Comparison of ENCODE assay signal across 1 cellular context in the genomic region with DNA sequence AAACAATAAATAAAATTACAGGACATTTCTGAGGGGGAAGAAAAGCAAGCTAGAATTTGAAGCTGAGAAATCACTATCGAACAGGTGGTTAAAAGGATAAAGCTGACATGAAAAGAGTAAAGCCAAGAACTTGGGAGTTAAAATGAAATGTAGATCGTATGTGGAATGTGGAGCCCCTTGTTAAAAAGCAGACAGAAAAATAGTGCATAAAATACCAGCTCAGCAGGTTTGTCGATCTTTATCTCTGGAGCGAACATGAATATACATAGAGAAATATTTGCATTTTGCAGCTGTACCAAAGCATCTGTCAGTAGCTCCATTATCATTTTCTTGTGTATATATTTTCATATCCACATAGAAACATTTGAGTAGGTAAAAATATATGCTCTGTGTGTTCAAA.
TF ChIP-seq lines count a peak whose summit lies in the region.

No MANE protein-coding gene starts in this region.

TF ChIP-seq in K562, 482 proteins besides CTCF, POLR2A, EP300 and RAD21 (continued from another document and continues in another):
- TF ChIP-seq, protein P1, sequence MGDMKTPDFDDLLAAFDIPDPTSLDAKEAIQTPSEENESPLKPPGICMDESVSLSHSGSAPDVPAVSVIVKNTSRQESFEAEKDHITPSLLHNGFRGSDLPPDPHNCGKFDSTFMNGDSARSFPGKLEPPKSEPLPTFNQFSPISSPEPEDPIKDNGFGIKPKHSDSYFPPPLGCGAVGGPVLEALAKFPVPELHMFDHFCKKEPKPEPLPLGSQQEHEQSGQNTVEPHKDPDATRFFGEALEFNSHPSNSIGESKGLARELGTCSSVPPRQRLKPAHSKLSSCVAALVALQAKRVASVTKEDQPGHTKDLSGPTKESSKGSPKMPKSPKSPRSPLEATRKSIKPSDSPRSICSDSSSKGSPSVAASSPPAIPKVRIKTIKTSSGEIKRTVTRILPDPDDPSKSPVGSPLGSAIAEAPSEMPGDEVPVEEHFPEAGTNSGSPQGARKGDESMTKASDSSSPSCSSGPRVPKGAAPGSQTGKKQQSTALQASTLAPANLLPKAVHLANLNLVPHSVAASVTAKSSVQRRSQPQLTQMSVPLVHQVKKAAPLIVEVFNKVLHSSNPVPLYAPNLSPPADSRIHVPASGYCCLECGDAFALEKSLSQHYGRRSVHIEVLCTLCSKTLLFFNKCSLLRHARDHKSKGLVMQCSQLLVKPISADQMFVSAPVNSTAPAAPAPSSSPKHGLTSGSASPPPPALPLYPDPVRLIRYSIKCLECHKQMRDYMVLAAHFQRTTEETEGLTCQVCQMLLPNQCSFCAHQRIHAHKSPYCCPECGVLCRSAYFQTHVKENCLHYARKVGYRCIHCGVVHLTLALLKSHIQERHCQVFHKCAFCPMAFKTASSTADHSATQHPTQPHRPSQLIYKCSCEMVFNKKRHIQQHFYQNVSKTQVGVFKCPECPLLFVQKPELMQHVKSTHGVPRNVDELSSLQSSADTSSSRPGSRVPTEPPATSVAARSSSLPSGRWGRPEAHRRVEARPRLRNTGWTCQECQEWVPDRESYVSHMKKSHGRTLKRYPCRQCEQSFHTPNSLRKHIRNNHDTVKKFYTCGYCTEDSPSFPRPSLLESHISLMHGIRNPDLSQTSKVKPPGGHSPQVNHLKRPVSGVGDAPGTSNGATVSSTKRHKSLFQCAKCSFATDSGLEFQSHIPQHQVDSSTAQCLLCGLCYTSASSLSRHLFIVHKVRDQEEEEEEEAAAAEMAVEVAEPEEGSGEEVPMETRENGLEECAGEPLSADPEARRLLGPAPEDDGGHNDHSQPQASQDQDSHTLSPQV (IDR thresholded peaks at IDR 0.05): 0 out of 2 replicates have a peak, but pooled peaks have one; percentile 15
- TF ChIP-seq, protein P2, sequence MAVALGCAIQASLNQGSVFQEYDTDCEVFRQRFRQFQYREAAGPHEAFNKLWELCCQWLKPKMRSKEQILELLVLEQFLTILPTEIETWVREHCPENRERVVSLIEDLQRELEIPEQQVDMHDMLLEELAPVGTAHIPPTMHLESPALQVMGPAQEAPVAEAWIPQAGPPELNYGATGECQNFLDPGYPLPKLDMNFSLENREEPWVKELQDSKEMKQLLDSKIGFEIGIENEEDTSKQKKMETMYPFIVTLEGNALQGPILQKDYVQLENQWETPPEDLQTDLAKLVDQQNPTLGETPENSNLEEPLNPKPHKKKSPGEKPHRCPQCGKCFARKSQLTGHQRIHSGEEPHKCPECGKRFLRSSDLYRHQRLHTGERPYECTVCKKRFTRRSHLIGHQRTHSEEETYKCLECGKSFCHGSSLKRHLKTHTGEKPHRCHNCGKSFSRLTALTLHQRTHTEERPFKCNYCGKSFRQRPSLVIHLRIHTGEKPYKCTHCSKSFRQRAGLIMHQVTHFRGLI (CRISPR knock-in tag; IDR thresholded peaks at IDR 0.05): no peak
- TF ChIP-seq ETS2 (tag; IDR thresholded peaks at IDR 0.05; ENCODE audit: borderline replicate concordance, poor library complexity, severe bottlenecking) (no peak), STAT5B (CRISPR knock-in tag; IDR thresholded peaks at IDR 0.05) (no peak), SREBF2 (CRISPR knock-in tag; IDR thresholded peaks at IDR 0.05) (no peak), DACH1 (IDR thresholded peaks at IDR 0.05; ENCODE audit: partially characterized antibody) (no peak), RBM25 (IDR thresholded peaks at IDR 0.05; ENCODE audit: low read depth, low read length, severe bottlenecking) (no peak), HMG20B (CRISPR knock-in tag; IDR thresholded peaks at IDR 0.05) (no peak), ZNF75A (CRISPR knock-in tag; IDR thresholded peaks at IDR 0.05) (no peak), GABPB2 (CRISPR knock-in tag; conservative IDR thresholded peaks at IDR 0.05) (no peak), PHF21A (IDR thresholded peaks at IDR 0.05; ENCODE audit: borderline replicate concordance, low read depth) (no peak), MIER1 (IDR thresholded peaks at IDR 0.05; ENCODE audit: low read depth) (no peak), PRPF4 (IDR thresholded peaks at IDR 0.05; ENCODE audit: insufficient read depth, low read depth, low read length, poor library complexity, severe bottlenecking) (no peak), ZNF431 (CRISPR knock-in tag; IDR thresholded peaks at IDR 0.05) (no peak), PHB2 (IDR thresholded peaks at IDR 0.05; ENCODE audit: low read depth) (no peak), PCBP1 (IDR thresholded peaks at IDR 0.05; ENCODE audit: low read depth, low read length, poor library complexity, severe bottlenecking) (no peak), ZNF316 (IDR thresholded peaks at IDR 0.05) (peak; percentile 91), SETDB1 (IDR thresholded peaks at IDR 0.05; ENCODE audit: low read length) (no peak), ZNF197 (CRISPR knock-in tag; IDR thresholded peaks at IDR 0.05; ENCODE audit: low read depth) (no peak), U2AF1 (optimal IDR thresholded peaks at IDR 0.05; ENCODE audit: low read depth, low read length) (no peak), MAFG (tag; conservative IDR thresholded peaks at IDR 0.05) (peak; percentile 69), CHD2 (IDR thresholded peaks at IDR 0.05; ENCODE audit: low read depth, low read length) (no peak)
- TF ChIP-seq, protein P3, sequence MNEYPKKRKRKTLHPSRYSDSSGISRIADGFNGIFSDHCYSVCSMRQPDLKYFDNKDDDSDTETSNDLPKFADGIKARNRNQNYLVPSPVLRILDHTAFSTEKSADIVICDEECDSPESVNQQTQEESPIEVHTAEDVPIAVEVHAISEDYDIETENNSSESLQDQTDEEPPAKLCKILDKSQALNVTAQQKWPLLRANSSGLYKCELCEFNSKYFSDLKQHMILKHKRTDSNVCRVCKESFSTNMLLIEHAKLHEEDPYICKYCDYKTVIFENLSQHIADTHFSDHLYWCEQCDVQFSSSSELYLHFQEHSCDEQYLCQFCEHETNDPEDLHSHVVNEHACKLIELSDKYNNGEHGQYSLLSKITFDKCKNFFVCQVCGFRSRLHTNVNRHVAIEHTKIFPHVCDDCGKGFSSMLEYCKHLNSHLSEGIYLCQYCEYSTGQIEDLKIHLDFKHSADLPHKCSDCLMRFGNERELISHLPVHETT (CRISPR knock-in tag; conservative IDR thresholded peaks at IDR 0.05 in 1 of 2, IDR thresholded peaks at IDR 0.05 in 1 of 2): no peak
- TF ChIP-seq, protein P4, sequence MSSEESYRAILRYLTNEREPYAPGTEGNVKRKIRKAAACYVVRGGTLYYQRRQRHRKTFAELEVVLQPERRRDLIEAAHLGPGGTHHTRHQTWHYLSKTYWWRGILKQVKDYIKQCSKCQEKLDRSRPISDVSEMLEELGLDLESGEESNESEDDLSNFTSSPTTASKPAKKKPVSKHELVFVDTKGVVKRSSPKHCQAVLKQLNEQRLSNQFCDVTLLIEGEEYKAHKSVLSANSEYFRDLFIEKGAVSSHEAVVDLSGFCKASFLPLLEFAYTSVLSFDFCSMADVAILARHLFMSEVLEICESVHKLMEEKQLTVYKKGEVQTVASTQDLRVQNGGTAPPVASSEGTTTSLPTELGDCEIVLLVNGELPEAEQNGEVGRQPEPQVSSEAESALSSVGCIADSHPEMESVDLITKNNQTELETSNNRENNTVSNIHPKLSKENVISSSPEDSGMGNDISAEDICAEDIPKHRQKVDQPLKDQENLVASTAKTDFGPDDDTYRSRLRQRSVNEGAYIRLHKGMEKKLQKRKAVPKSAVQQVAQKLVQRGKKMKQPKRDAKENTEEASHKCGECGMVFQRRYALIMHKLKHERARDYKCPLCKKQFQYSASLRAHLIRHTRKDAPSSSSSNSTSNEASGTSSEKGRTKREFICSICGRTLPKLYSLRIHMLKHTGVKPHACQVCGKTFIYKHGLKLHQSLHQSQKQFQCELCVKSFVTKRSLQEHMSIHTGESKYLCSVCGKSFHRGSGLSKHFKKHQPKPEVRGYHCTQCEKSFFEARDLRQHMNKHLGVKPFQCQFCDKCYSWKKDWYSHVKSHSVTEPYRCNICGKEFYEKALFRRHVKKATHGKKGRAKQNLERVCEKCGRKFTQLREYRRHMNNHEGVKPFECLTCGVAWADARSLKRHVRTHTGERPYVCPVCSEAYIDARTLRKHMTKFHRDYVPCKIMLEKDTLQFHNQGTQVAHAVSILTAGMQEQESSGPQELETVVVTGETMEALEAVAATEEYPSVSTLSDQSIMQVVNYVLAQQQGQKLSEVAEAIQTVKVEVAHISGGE (CRISPR knock-in tag; IDR thresholded peaks at IDR 0.05): no peak
- TF ChIP-seq, protein P5, sequence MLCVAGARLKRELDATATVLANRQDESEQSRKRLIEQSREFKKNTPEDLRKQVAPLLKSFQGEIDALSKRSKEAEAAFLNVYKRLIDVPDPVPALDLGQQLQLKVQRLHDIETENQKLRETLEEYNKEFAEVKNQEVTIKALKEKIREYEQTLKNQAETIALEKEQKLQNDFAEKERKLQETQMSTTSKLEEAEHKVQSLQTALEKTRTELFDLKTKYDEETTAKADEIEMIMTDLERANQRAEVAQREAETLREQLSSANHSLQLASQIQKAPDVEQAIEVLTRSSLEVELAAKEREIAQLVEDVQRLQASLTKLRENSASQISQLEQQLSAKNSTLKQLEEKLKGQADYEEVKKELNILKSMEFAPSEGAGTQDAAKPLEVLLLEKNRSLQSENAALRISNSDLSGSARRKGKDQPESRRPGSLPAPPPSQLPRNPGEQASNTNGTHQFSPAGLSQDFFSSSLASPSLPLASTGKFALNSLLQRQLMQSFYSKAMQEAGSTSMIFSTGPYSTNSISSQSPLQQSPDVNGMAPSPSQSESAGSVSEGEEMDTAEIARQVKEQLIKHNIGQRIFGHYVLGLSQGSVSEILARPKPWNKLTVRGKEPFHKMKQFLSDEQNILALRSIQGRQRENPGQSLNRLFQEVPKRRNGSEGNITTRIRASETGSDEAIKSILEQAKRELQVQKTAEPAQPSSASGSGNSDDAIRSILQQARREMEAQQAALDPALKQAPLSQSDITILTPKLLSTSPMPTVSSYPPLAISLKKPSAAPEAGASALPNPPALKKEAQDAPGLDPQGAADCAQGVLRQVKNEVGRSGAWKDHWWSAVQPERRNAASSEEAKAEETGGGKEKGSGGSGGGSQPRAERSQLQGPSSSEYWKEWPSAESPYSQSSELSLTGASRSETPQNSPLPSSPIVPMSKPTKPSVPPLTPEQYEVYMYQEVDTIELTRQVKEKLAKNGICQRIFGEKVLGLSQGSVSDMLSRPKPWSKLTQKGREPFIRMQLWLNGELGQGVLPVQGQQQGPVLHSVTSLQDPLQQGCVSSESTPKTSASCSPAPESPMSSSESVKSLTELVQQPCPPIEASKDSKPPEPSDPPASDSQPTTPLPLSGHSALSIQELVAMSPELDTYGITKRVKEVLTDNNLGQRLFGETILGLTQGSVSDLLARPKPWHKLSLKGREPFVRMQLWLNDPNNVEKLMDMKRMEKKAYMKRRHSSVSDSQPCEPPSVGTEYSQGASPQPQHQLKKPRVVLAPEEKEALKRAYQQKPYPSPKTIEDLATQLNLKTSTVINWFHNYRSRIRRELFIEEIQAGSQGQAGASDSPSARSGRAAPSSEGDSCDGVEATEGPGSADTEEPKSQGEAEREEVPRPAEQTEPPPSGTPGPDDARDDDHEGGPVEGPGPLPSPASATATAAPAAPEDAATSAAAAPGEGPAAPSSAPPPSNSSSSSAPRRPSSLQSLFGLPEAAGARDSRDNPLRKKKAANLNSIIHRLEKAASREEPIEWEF (CRISPR knock-in tag; IDR thresholded peaks at IDR 0.05): no peak
- TF ChIP-seq, protein P6, sequence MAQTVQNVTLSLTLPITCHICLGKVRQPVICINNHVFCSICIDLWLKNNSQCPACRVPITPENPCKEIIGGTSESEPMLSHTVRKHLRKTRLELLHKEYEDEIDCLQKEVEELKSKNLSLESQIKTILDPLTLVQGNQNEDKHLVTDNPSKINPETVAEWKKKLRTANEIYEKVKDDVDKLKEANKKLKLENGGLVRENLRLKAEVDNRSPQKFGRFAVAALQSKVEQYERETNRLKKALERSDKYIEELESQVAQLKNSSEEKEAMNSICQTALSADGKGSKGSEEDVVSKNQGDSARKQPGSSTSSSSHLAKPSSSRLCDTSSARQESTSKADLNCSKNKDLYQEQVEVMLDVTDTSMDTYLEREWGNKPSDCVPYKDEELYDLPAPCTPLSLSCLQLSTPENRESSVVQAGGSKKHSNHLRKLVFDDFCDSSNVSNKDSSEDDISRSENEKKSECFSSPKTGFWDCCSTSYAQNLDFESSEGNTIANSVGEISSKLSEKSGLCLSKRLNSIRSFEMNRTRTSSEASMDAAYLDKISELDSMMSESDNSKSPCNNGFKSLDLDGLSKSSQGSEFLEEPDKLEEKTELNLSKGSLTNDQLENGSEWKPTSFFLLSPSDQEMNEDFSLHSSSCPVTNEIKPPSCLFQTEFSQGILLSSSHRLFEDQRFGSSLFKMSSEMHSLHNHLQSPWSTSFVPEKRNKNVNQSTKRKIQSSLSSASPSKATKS (CRISPR knock-in tag; IDR thresholded peaks at IDR 0.05): no peak
- TF ChIP-seq, protein P7, sequence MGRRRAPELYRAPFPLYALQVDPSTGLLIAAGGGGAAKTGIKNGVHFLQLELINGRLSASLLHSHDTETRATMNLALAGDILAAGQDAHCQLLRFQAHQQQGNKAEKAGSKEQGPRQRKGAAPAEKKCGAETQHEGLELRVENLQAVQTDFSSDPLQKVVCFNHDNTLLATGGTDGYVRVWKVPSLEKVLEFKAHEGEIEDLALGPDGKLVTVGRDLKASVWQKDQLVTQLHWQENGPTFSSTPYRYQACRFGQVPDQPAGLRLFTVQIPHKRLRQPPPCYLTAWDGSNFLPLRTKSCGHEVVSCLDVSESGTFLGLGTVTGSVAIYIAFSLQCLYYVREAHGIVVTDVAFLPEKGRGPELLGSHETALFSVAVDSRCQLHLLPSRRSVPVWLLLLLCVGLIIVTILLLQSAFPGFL (CRISPR knock-in tag; IDR thresholded peaks at IDR 0.05): no peak
- TF ChIP-seq, protein P8, sequence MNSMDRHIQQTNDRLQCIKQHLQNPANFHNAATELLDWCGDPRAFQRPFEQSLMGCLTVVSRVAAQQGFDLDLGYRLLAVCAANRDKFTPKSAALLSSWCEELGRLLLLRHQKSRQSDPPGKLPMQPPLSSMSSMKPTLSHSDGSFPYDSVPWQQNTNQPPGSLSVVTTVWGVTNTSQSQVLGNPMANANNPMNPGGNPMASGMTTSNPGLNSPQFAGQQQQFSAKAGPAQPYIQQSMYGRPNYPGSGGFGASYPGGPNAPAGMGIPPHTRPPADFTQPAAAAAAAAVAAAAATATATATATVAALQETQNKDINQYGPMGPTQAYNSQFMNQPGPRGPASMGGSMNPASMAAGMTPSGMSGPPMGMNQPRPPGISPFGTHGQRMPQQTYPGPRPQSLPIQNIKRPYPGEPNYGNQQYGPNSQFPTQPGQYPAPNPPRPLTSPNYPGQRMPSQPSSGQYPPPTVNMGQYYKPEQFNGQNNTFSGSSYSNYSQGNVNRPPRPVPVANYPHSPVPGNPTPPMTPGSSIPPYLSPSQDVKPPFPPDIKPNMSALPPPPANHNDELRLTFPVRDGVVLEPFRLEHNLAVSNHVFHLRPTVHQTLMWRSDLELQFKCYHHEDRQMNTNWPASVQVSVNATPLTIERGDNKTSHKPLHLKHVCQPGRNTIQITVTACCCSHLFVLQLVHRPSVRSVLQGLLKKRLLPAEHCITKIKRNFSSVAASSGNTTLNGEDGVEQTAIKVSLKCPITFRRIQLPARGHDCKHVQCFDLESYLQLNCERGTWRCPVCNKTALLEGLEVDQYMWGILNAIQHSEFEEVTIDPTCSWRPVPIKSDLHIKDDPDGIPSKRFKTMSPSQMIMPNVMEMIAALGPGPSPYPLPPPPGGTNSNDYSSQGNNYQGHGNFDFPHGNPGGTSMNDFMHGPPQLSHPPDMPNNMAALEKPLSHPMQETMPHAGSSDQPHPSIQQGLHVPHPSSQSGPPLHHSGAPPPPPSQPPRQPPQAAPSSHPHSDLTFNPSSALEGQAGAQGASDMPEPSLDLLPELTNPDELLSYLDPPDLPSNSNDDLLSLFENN (IDR thresholded peaks at IDR 0.05; ENCODE audit: low read depth in 2 of 2, low read length in 2 of 2): no peak
- TF ChIP-seq, protein P9, sequence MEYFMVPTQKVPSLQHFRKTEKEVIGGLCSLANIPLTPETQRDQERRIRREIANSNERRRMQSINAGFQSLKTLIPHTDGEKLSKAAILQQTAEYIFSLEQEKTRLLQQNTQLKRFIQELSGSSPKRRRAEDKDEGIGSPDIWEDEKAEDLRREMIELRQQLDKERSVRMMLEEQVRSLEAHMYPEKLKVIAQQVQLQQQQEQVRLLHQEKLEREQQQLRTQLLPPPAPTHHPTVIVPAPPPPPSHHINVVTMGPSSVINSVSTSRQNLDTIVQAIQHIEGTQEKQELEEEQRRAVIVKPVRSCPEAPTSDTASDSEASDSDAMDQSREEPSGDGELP (CRISPR knock-in tag; IDR thresholded peaks at IDR 0.05; ENCODE audit: borderline replicate concordance): no peak
